6 cellular contexts compared by ENCODE assay signal in genomic region chr3:48505968-48506367, GRCh38. TPM values are rescaled to one million over a fixed set of nuclear protein-coding genes. Genes with fewer than 3 reads are reported as not detected.
"Had no signal": no experiment of that assay in that cellular context is flagged by ENCODE, and none has a peak within 500 bp of the region (broad histone marks: within the 10 kb centered on the region; RNA-seq: fewer than 3 reads in every experiment).

No MANE protein-coding gene starts in this region.

RNA-seq across cellular contexts. Expression of gene UCN2, which starts 57.6 kb away (rescaled TPM):
- total RNA-seq: activated naive CD4-positive, alpha-beta T cell treated with anti-CD3 and anti-CD28 coated beads for 36 hours; ascending aorta; endodermal cell; left lobe of liver; mucosa of gallbladder; pancreas had no signal
